In genomic region chr1:183635606-183636333, GRCh38 we compare ENCODE assay signal across 8 cellular contexts. TPM values are rescaled to one million over a fixed set of nuclear protein-coding genes. Genes with fewer than 3 reads are reported as not detected.
DNase-seq lines count a peak whose midpoint lies in the region; ATAC-seq, FAIRE-seq and TF ChIP-seq lines count a peak whose summit lies in the region.

ARPC5 (minus strand) TSS chr1:183635783; CDS start chr1:183635659, 124 bp downstream.

- H3K4me3 Mint-ChIP-seq in IgD-negative memory B cell: peak within 1 kb of the TSS; percentile 98 to 100 (median 99)

- peaks cover 32% of the 10 kb centered on the region for H3K4me1 ChIP-seq in mucosa of descending colon (ENCODE audit: low read depth)

- H3K27me3 Mint-ChIP-seq in IgD-negative memory B cell: peaks cover 2% of the 10 kb centered on the region

- intact Hi-C loops in mucosa of descending colon (cut with DNase I, micrococcal nuclease): no loop called here

- H3K36me3 ChIP-seq in mucosa of descending colon (ENCODE audit: low read depth): no peaks in the 10 kb centered on the region

- ATAC-seq in GM21528 (IDR thresholded peaks at IDR 0.05; ENCODE audit: low FRiP score, unreplicated experiment) (peak; percentile 91), mucosa of descending colon (peak; percentile 94)

- H3K36me3 Mint-ChIP-seq in IgD-negative memory B cell: peaks cover 2% of the 10 kb centered on the region

- H3K9me3 Mint-ChIP-seq in IgD-negative memory B cell: no peaks in the 10 kb centered on the region

- H3K4me1 Mint-ChIP-seq in IgD-negative memory B cell: peaks cover 32 to 39% (median 33%) of the 10 kb centered on the region in 3 donors

- TF ChIP-seq CTCF in D721Med (IDR thresholded peaks at IDR 0.05; ENCODE audit: insufficient read depth, missing control alignments) (no peak), epithelial cell of esophagus (IDR thresholded peaks at IDR 0.05; ENCODE audit: insufficient read depth, low read depth, low read length, missing control alignments) (no peak), mucosa of descending colon (IDR thresholded peaks at IDR 0.05) (no peak)

- H3K4me3 ChIP-seq in epithelial cell of esophagus (ENCODE audit: low read length) (peak within 1 kb of the TSS; percentile 91), mucosa of descending colon (peak within 1 kb of the TSS; percentile 75)

- no peaks in the 10 kb centered on the region for H3K9me3 ChIP-seq in mucosa of descending colon

- peak within 1 kb of the TSS; percentile 94 to 97 (median 94) for H3K27ac Mint-ChIP-seq in IgD-negative memory B cell

- FAIRE-seq in D721Med (lab: Jason Lieb, UNC): no peak

- DNase-seq in D721Med (ENCODE audit: insufficient read length, low spot score) (peak; percentile 83), OCI-M2 (lab: John Stamatoyannopoulos, UW; ENCODE audit: unreplicated experiment) (peak; percentile 89), activated T-cell treated with anti-CD3 and anti-CD28 coated beads for 4 hours (peak; percentile 96), epithelial cell of esophagus (ENCODE audit: low read depth) (peak; percentile 99), mucosa of descending colon (peak; percentile 95 to 99 (median 98))
- DNase-seq in stimulated activated CD8-positive, alpha-beta memory T cell treated with anti-CD3 and anti-CD28 coated beads, Interleukin-4, amount 100 ng/mL, for 24 hours (ENCODE audit: low read depth): peak; percentile 95

RNA-seq across cellular contexts. Expression of gene ARPC5, which starts in this region (rescaled TPM):
- polyA plus RNA-seq in IgD-negative memory B cell: 366 TPM
- total RNA-seq in mucosa of descending colon: 100 to 1,000 TPM; 101 to 158 (median 123) TPM

Comparison
In these comparisons a context has a peak if more than half of its experiments do, and no peak if none do; other contexts are left out.
1. Peak in every context shown above with its lines: DNase-seq, ATAC-seq and H3K4me3 ChIP-seq.